Comparison of ENCODE assay signal across 19 cellular contexts in the genomic region with DNA sequence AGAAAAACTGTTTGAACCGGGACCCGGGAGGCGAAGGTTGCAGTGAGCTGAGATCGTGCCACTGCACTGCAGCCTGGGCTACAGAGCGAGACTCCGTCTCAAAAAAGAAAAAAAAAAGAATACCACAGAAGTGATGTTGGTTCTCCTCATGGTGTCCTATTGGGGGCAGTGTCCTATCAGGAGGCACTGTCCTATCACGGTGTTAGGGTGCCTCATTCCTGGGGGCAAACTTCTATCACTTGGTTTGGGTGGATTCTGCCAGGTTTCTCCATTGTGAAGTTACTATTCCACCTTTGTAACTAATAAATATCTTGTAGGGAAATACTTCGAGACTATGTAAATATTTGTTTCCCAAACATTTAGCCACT. TPM values are rescaled to one million over a fixed set of nuclear protein-coding genes. Genes with fewer than 3 reads are reported as not detected.
DNase-seq lines count a peak whose midpoint lies in the region; ATAC-seq, FAIRE-seq and TF ChIP-seq lines count a peak whose summit lies in the region.
"Had no signal": no experiment of that assay in that cellular context is flagged by ENCODE, and none has a peak within 500 bp of the region (broad histone marks: within the 10 kb centered on the region; RNA-seq: fewer than 3 reads in every experiment).

No MANE protein-coding gene starts in this region.

- H3K4me3 ChIP-seq in OCI-LY3 (ENCODE audit: low read length) (no peak overlapping the region), H1 (ENCODE audit: extremely low read depth in 1 of 4, insufficient read depth in 2 of 4, low read depth in 3 of 4, low read length in 4 of 4) (no peak overlapping the region), neural progenitor cell (no peak overlapping the region)
- H3K4me3 ChIP-seq: coronary artery had no signal

- no peak overlapping the region for H3K27ac Mint-ChIP-seq in neural progenitor cell
- H3K27ac Mint-ChIP-seq: activated CD8-positive, alpha-beta memory T cell treated with anti-CD3 and anti-CD28 coated beads, Interleukin-2, amount 10 ng/mL, durations not matched to agents 7 days and 5 days had no signal

- no peaks in the 10 kb centered on the region for H3K9me3 Mint-ChIP-seq in neural progenitor cell

- H4K5ac ChIP-seq in H1 (ENCODE audit: insufficient read length, low read depth, low read length), result no peak overlapping the region

- no peak for TF ChIP-seq EP300 in H1 (IDR thresholded peaks at IDR 0.05; ENCODE audit: borderline replicate concordance in 1 of 2, low read depth in 2 of 2, low read length in 2 of 2)

- POLR2A ChIA-PET in H1 (lab: Charles Lee; ENCODE audit: partially characterized antibody), result interaction anchor here (0.7 to 1.6 kb wide), 5 partner anchors 8 to 35 kb away, joined by 3 to 5 read pairs (median 3); no protein-coding TSS in a partner anchor

- H3F3A ChIP-seq in neural progenitor cell (ENCODE audit: low read depth), result peaks cover 4% of the 10 kb centered on the region

- H3K4me1 Mint-ChIP-seq in neural progenitor cell, result peaks cover 8% of the 10 kb centered on the region

- H3K27me3 Mint-ChIP-seq in neural progenitor cell (ENCODE audit: insufficient read depth, low read depth), result no peaks in the 10 kb centered on the region
- H3K27me3 Mint-ChIP-seq: activated CD8-positive, alpha-beta memory T cell treated with anti-CD3 and anti-CD28 coated beads, Interleukin-2, amount 10 ng/mL, durations not matched to agents 7 days and 5 days had no signal

- H3K9ac ChIP-seq in OCI-LY3 (ENCODE audit: low read length) (no peak overlapping the region), H1 (replicated peaks in 1 of 4; ENCODE audit: extremely low read depth in 1 of 4, low read depth in 3 of 4, low read length in 3 of 4) (no peak overlapping the region), neural progenitor cell (no peak overlapping the region)

- no peak overlapping the region for H2AK5ac ChIP-seq in H1 (ENCODE audit: low read depth, low read length)

- H3K4me2 ChIP-seq in OCI-LY3 (ENCODE audit: low read length) (no peak overlapping the region), H1 (ENCODE audit: insufficient read depth in 1 of 2, low read depth in 2 of 2, low read length in 2 of 2) (no peak overlapping the region), neural progenitor cell (no peak overlapping the region)

- TF ChIP-seq POLR2A in H1 (IDR thresholded peaks at IDR 0.05; ENCODE audit: control extremely low read depth in 1 of 2, low read depth in 2 of 2, low read length in 2 of 2), result no peak

- ATAC-seq in GM18498 (IDR thresholded peaks at IDR 0.05; ENCODE audit: unreplicated experiment), result no peak
- ATAC-seq: activated CD8-positive, alpha-beta memory T cell treated with anti-CD3 and anti-CD28 coated beads, Interleukin-2, amount 10 ng/mL, durations not matched to agents 7 days and 5 days; left colon had no signal

- peaks cover 89% of the 10 kb centered on the region for H3K79me2 ChIP-seq in OCI-LY3 (ENCODE audit: low read length)
- H3K79me2 ChIP-seq in H1 (ENCODE audit: control insufficient read depth in 1 of 2, insufficient read depth in 2 of 2, low read length in 2 of 2), result peaks cover 0 to 73% of the 10 kb centered on the region in 2 experiments; a peak in 3 of 4 replicates
- peaks cover 100% of the 10 kb centered on the region for H3K79me2 ChIP-seq in neural progenitor cell (ENCODE audit: low read depth)

- H2BK12ac ChIP-seq in H1 (ENCODE audit: low read depth, low read length), result no peak overlapping the region

- FAIRE-seq in H1 (lab: Jason Lieb, UNC), result no peak

- H3K4me1 ChIP-seq in OCI-LY3 (ENCODE audit: low read length), result no peaks in the 10 kb centered on the region
- H3K4me1 ChIP-seq in H1 (replicated peaks in 1 of 4; ENCODE audit: control insufficient read depth in 3 of 4, insufficient read depth in 4 of 4, low read length in 3 of 4), result no peaks in the 10 kb centered on the region
- H3K4me1 ChIP-seq in neural progenitor cell, result no peaks in the 10 kb centered on the region

- H3K27me3 ChIP-seq in OCI-LY3 (ENCODE audit: low read depth, low read length) (no peaks in the 10 kb centered on the region), H1 (replicated peaks in 1 of 4; ENCODE audit: control insufficient read depth in 3 of 4, extremely low read depth in 1 of 4, insufficient read depth in 3 of 4, low read length in 3 of 4) (no peaks in the 10 kb centered on the region), neural progenitor cell (no peaks in the 10 kb centered on the region)

- H3K36me3 ChIP-seq in OCI-LY3 (replicated peaks; ENCODE audit: low read depth, low read length) (peaks cover 20% of the 10 kb centered on the region), H1 (ENCODE audit: control insufficient read depth in 2 of 4, insufficient read depth in 4 of 4, low read length in 3 of 4) (peaks cover 2 to 32% (median 11%) of the 10 kb centered on the region in 4 experiments; a peak in 6 of 8 replicates), neural progenitor cell (peaks cover 1% of the 10 kb centered on the region)

- DNase-seq in GM10266 (ENCODE audit: extremely low spot score) (no peak), H1 (ENCODE audit: low read depth in 1 of 2, low spot score in 2 of 2) (no peak), neural progenitor cell (ENCODE audit: low spot score) (peak; percentile 17), T-helper 9 cell (no peak), germinal center (ENCODE audit: low spot score) (no peak), retina (no peak)
- DNase-seq: activated CD8-positive, alpha-beta memory T cell treated with anti-CD3 and anti-CD28 coated beads, Interleukin-2, amount 10 ng/mL, durations not matched to agents 7 days and 5 days; activated effector memory CD4-positive, alpha-beta T cell treated with anti-CD3 and anti-CD28 coated beads, Interleukin-2, amount 50 U/mL, for 16 hours; AML-193; hippocampal formation; left colon; NCI-H146; nucleus accumbens; SHP77; stimulated activated CD4-positive, alpha-beta T cell treated with anti-CD3 and anti-CD28 coated beads, Interleukin-2, amount 100 ng/mL, for 48 hours had no signal

- H3K56ac ChIP-seq in H1 (replicated peaks; ENCODE audit: insufficient read length, low read depth, low read length), result no peak overlapping the region

- no peak overlapping the region for H3K4me3 Mint-ChIP-seq in neural progenitor cell
- H3K4me3 Mint-ChIP-seq: activated CD8-positive, alpha-beta memory T cell treated with anti-CD3 and anti-CD28 coated beads, Interleukin-2, amount 10 ng/mL, durations not matched to agents 7 days and 5 days had no signal

- H3K36me3 Mint-ChIP-seq in neural progenitor cell, result peaks cover 10% of the 10 kb centered on the region

- H2AFZ ChIP-seq in OCI-LY3 (ENCODE audit: low read depth, low read length) (no peak overlapping the region), H1 (ENCODE audit: low read length) (no peak overlapping the region), neural progenitor cell (replicated peaks) (no peak overlapping the region)

- H3K18ac ChIP-seq in H1 (ENCODE audit: extremely low read depth, low read length), result no peak overlapping the region

- no peak overlapping the region for H4K8ac ChIP-seq in H1 (ENCODE audit: extremely low read depth, insufficient read depth, low read length)

- H2BK20ac ChIP-seq in H1 (ENCODE audit: low read length), result no peak overlapping the region

- H3K4ac ChIP-seq in H1 (replicated peaks; ENCODE audit: insufficient read length, low read depth, low read length), result no peak overlapping the region

- no peak overlapping the region for H3K27ac ChIP-seq in OCI-LY3 (ENCODE audit: low read length)
- no peak overlapping the region for H3K27ac ChIP-seq in H1 (ENCODE audit: low read depth, low read length)
- H3K27ac ChIP-seq in neural progenitor cell, result no peak overlapping the region
- H3K27ac ChIP-seq: coronary artery, epithelial cell of prostate had no signal

- H3K23me2 ChIP-seq in H1 (ENCODE audit: low read depth, low read length), result peaks cover 2% of the 10 kb centered on the region; the same call in 1 of the 2 replicates

- peaks cover 43% of the 10 kb centered on the region for H4K20me1 ChIP-seq in OCI-LY3 (ENCODE audit: insufficient read depth, low read length)
- H4K20me1 ChIP-seq in H1 (replicated peaks in 1 of 2; ENCODE audit: control insufficient read depth in 1 of 2, insufficient read depth in 2 of 2, low read length in 2 of 2), result peaks cover 6 to 8% of the 10 kb centered on the region in 2 experiments
- H4K20me1 ChIP-seq in neural progenitor cell (ENCODE audit: low read depth), result peaks cover 93% of the 10 kb centered on the region

- TF ChIP-seq CTCF in GM10266 (IDR thresholded peaks at IDR 0.05; ENCODE audit: control insufficient read depth, insufficient read depth, low read depth, missing control alignments) (peak; percentile 26), OCI-LY3 (IDR thresholded peaks at IDR 0.05; ENCODE audit: low read depth, low read length) (peak; percentile 36), H1 (IDR thresholded peaks at IDR 0.05; ENCODE audit: control extremely low read depth in 1 of 3, insufficient read depth in 1 of 3, low read depth in 1 of 3, low read length in 3 of 3) (peak in 2 of 3 experiments; percentile 44 to 53; a peak in 3 of 4 replicates), neural progenitor cell (IDR thresholded peaks at IDR 0.05) (peak; percentile 41)

- peaks cover 10% of the 10 kb centered on the region; the same call in 1 of the 2 replicates for H3K79me1 ChIP-seq in H1 (ENCODE audit: low read depth, low read length)

- H2BK120ac ChIP-seq in H1 (replicated peaks; ENCODE audit: low read depth, low read length), result no peak overlapping the region

- H2BK15ac ChIP-seq in H1 (ENCODE audit: low read length), result no peak overlapping the region

- no peak overlapping the region for H3K23ac ChIP-seq in H1 (ENCODE audit: insufficient read length)

- CTCF ChIA-PET in H1 (lab: Charles Lee; ENCODE audit: partially characterized antibody), result interaction anchor here (0.8 to 1.6 kb wide), 7 partner anchors 8 to 65 kb away, joined by 3 to 4 read pairs (median 3); no protein-coding TSS in a partner anchor

- H3K9me3 ChIP-seq in OCI-LY3 (ENCODE audit: insufficient read depth, low read length) (no peaks in the 10 kb centered on the region), H1 (ENCODE audit: insufficient read depth in 2 of 2, low read depth in 1 of 2, low read length in 1 of 2) (no peaks in the 10 kb centered on the region), neural progenitor cell (ENCODE audit: low read depth) (no peaks in the 10 kb centered on the region)

- no peak overlapping the region for H3K14ac ChIP-seq in H1 (ENCODE audit: insufficient read length)

- H2BK5ac ChIP-seq in H1 (ENCODE audit: low read depth, low read length), result no peak overlapping the region

- WGBS in H1 (ENCODE audit: extremely low coverage in 1 of 2, insufficient coverage in 1 of 2, insufficient read length in 1 of 2, insufficient replicate concordance in 2 of 2, low coverage in 1 of 2, low lambda C conversion rate in 2 of 2, missing lambda C conversion rate in 1 of 2), 2 experiments, result 85% methylated on average over 8 of the region's 8 CpGs; no CpG with 5 or more reads in 1 of the 2 experiments

- peak; percentile 42 to 43; a peak in 3 of 4 replicates for TF ChIP-seq RAD21 in H1 (IDR thresholded peaks at IDR 0.05 in 1 of 2, conservative IDR thresholded peaks at IDR 0.05 in 1 of 2; ENCODE audit: low read depth in 2 of 2, low read length in 2 of 2)

- no peak overlapping the region for H4K91ac ChIP-seq in H1 (replicated peaks; ENCODE audit: insufficient read length, low read length)

RNA-seq across cellular contexts. Expression of gene PRR14L, which starts 19.6 kb away (rescaled TPM):
- 98.6 and 110 TPM in 2 replicates for total RNA-seq in H1 (2021; fragmentation: NEBNext Ultra II Directional; extraction: Animal tissue kit (Norgen Biotek cat#: 25700))
- 25.5 and 26.5 TPM in 2 replicates for polyA plus RNA-seq in H1 (2011; rRNA removed)
- polyA plus RNA-seq in H1 (2011; cell fraction: cytosol; rRNA removed), result 20.6 TPM
- polyA plus RNA-seq in H1 (2011; cell fraction: nucleus; rRNA removed), result 40.3 TPM
- 23.2 to 38.5 TPM (median 28.6 TPM) in 4 replicates for polyA plus RNA-seq in H1 (2012, experiment 1 of 2)
- 2.4 TPM for polyA plus RNA-seq in H1 (2012, experiment 2 of 2)
- 22.7 TPM for polyA plus RNA-seq in H1 (2013, experiment 1 of 2)
- polyA plus RNA-seq in H1 (2013, experiment 2 of 2), result 21.6 TPM
- 208 TPM in 2 replicates for polyA minus RNA-seq in H1 (2011; rRNA and poly(A)+ RNA removed)
- polyA minus RNA-seq in H1 (2011; cell fraction: cytosol; rRNA and poly(A)+ RNA removed), result 59.5 TPM
- polyA minus RNA-seq in H1 (2011; cell fraction: nucleus; rRNA and poly(A)+ RNA removed), result 152 TPM
- total RNA-seq in neural progenitor cell (ENCODE audit: low replicate concordance), result 60.1 and 74.2 TPM in 2 replicates

RNA-seq across cellular contexts. Expression of gene DEPDC5, which starts 23.5 kb away (rescaled TPM):
- total RNA-seq in H1 (2021; fragmentation: NEBNext Ultra II Directional; extraction: Animal tissue kit (Norgen Biotek cat#: 25700)), result 26.5 and 26.7 TPM in 2 replicates
- 16.3 and 18.3 TPM in 2 replicates for polyA plus RNA-seq in H1 (2011; rRNA removed)
- polyA plus RNA-seq in H1 (2011; cell fraction: cytosol; rRNA removed), result 16.2 TPM
- polyA plus RNA-seq in H1 (2011; cell fraction: nucleus; rRNA removed), result 28.6 TPM
- 12.8 to 16.5 TPM (median 15.0 TPM) in 4 replicates for polyA plus RNA-seq in H1 (2012, experiment 1 of 2)
- polyA plus RNA-seq in H1 (2012, experiment 2 of 2), result 2.9 TPM
- 10.9 TPM for polyA plus RNA-seq in H1 (2013, experiment 1 of 2)
- polyA plus RNA-seq in H1 (2013, experiment 2 of 2), result 12.1 TPM
- polyA minus RNA-seq in H1 (2011; rRNA and poly(A)+ RNA removed), result 40.6 and 43.3 TPM in 2 replicates
- polyA minus RNA-seq in H1 (2011; cell fraction: cytosol; rRNA and poly(A)+ RNA removed), result 18.8 TPM
- 46.6 TPM for polyA minus RNA-seq in H1 (2011; cell fraction: nucleus; rRNA and poly(A)+ RNA removed)
- total RNA-seq in neural progenitor cell (ENCODE audit: low replicate concordance), result 18.3 and 37.1 TPM in 2 replicates
